In genomic region chr6:15303162-15303919, GRCh38 we compare ENCODE assay signal across 1 cellular context.
TF ChIP-seq lines count a peak whose summit lies in the region.

No MANE protein-coding gene starts in this region.

TF ChIP-seq in GM12878, 131 proteins besides CTCF, POLR2A, EP300 and RAD21:
- TF ChIP-seq NFYA (IDR thresholded peaks at IDR 0.05; ENCODE audit: borderline replicate concordance, low read depth, low read length): no peak
- TF ChIP-seq ASH2L (IDR thresholded peaks at IDR 0.05; ENCODE audit: borderline replicate concordance, low read depth): no peak
- no peak for TF ChIP-seq RELB (IDR thresholded peaks at IDR 0.05; ENCODE audit: low read depth)
